In genomic region chr20:59709636-59710035, GRCh38 we compare ENCODE assay signal across 18 cellular contexts.
DNase-seq lines count a peak whose midpoint lies in the region; ATAC-seq, FAIRE-seq and TF ChIP-seq lines count a peak whose summit lies in the region.
"Had no signal": no experiment of that assay in that cellular context is flagged by ENCODE, and none has a peak within 500 bp of the region (broad histone marks: within the 10 kb centered on the region; RNA-seq: fewer than 3 reads in every experiment).

No MANE protein-coding gene starts in this region.

- no peak overlapping the region for H3K4me3 ChIP-seq in A549
- H3K4me3 ChIP-seq: BLaER1, GM23338 had no signal

- 0 out of 3 replicates have a peak, but pooled peaks cover 3% of the 10 kb centered on the region for H3K9me3 ChIP-seq in A549

- H3K27ac ChIP-seq in A549: no peak overlapping the region
- H3K27ac ChIP-seq: BLaER1, C4-2B had no signal

- ATAC-seq in A549 (no peak), GM21737 (IDR thresholded peaks at IDR 0.05; ENCODE audit: unreplicated experiment) (no peak), HG03175 (IDR thresholded peaks at IDR 0.05; ENCODE audit: unreplicated experiment) (no peak)
- ATAC-seq: CD8-positive, alpha-beta T cell; GM23338; HCT116 had no signal

- H3K4me1 ChIP-seq in A549: no peaks in the 10 kb centered on the region
- H3K4me1 ChIP-seq: Caco-2 had no signal

- CTCF ChIA-PET in A549 (lab: Yijun Ruan, JAX): interaction anchor here (1.0 kb wide), 1 partner anchor 9 kb away, joined by 3 read pairs; no protein-coding TSS in a partner anchor

- no peak overlapping the region for H3K4me2 ChIP-seq in A549
- H3K4me2 ChIP-seq: BLaER1, GM23338 had no signal

- TF ChIP-seq POLR2A in A549 (IDR thresholded peaks at IDR 0.05; ENCODE audit: low read length): no peak

- 0% methylated on average over 1 of the region's 1 CpG for WGBS in A549 (ENCODE audit: missing lambda C conversion rate)

- TF ChIP-seq RAD21 in A549 (conservative IDR thresholded peaks at IDR 0.05 in 1 of 2, IDR thresholded peaks at IDR 0.05 in 1 of 2): no peak

- POLR2A ChIA-PET in A549 (lab: Yijun Ruan, JAX): no interaction called here

- FAIRE-seq in A549 (lab: Jason Lieb, UNC): no peak
- peak; percentile 16 for FAIRE-seq in HTR-8/SVneo (lab: Jason Lieb, UNC)
- FAIRE-seq: G401.6, GM12892 had no signal

- no peak for TF ChIP-seq EP300 in A549 (IDR thresholded peaks at IDR 0.05)

- DNase-seq in A549 (ENCODE audit: low read depth in 1 of 2, low spot score in 1 of 2) (no peak), HTR-8/SVneo (ENCODE audit: insufficient read length, low spot score) (no peak), islet precursor cell (peak; percentile 37)
- no peak for DNase-seq in stimulated activated CD4-positive, alpha-beta T cell treated with anti-CD3 and anti-CD28 coated beads, Interleukin-2, amount 100 ng/mL, for 24 hours
- DNase-seq: Caco-2; CD4-positive, CD25-positive, alpha-beta regulatory T cell; CD8-positive, alpha-beta T cell; DMS153; DND-41; H9 had no signal

- TF ChIP-seq CTCF in A549 (IDR thresholded peaks at IDR 0.05): no peak

TF ChIP-seq in A549, 52 proteins besides CTCF, POLR2A, EP300 and RAD21:
- TF ChIP-seq KDM1A (IDR thresholded peaks at IDR 0.05; ENCODE audit: low read depth): no peak
- TF ChIP-seq MAFK (IDR thresholded peaks at IDR 0.05; ENCODE audit: partially characterized antibody): peak; percentile 85
